In genomic region chr15:68298882-68299381, GRCh38 we compare ENCODE assay signal across 1 cellular context.
TF ChIP-seq lines count a peak whose summit lies in the region.

No MANE protein-coding gene starts in this region.

TF ChIP-seq in GM12878, 131 proteins besides CTCF, POLR2A, EP300 and RAD21 (continued from another document):
- TF ChIP-seq ZBTB40 (IDR thresholded peaks at IDR 0.05; ENCODE audit: borderline replicate concordance) (no peak), ZNF592 (IDR thresholded peaks at IDR 0.05) (no peak), MEF2B (IDR thresholded peaks at IDR 0.05; ENCODE audit: partially characterized antibody, poor library complexity, severe bottlenecking) (peak; percentile 33), SUPT20H (IDR thresholded peaks at IDR 0.05; ENCODE audit: borderline replicate concordance, control insufficient read depth, low read depth, low read length) (no peak), GATAD2B (conservative IDR thresholded peaks at IDR 0.05; ENCODE audit: low read depth) (0 out of 2 replicates have a peak, but pooled peaks have one; percentile 21), SPI1 (IDR thresholded peaks at IDR 0.05; ENCODE audit: borderline replicate concordance, insufficient read depth, low read depth, low read length) (peak; percentile 69; the same call in 1 of the 2 replicates), TBL1XR1 (IDR thresholded peaks at IDR 0.05; ENCODE audit: low read depth, low read length) (no peak), TAF1 (IDR thresholded peaks at IDR 0.05; ENCODE audit: borderline replicate concordance, low read depth, low read length) (no peak), SIN3A (IDR thresholded peaks at IDR 0.05; ENCODE audit: low read depth, low read length) (0 out of 2 replicates have a peak, but pooled peaks have one; percentile 39), SREBF1 (IDR thresholded peaks at IDR 0.05; ENCODE audit: low read length) (no peak), IKZF2 (IDR thresholded peaks at IDR 0.05) (peak; percentile 37 to 53; a peak in 2 of 4 replicates), POLR2AphosphoS2 (IDR thresholded peaks at IDR 0.05; ENCODE audit: low read depth, low read length) (no peak), MTA2 (IDR thresholded peaks at IDR 0.05; ENCODE audit: low read depth) (peak; percentile 39), IRF5 (IDR thresholded peaks at IDR 0.05; ENCODE audit: borderline replicate concordance) (no peak), ZNF384 (IDR thresholded peaks at IDR 0.05; ENCODE audit: borderline replicate concordance, low read depth, low read length) (no peak), ESRRA (IDR thresholded peaks at IDR 0.05; ENCODE audit: low read length) (no peak), ZNF24 (IDR thresholded peaks at IDR 0.05) (no peak), NKRF (conservative IDR thresholded peaks at IDR 0.05) (peak; percentile 47), CBX5 (IDR thresholded peaks at IDR 0.05; ENCODE audit: low read depth) (0 out of 2 replicates have a peak, but pooled peaks have one; percentile 29), BMI1 (IDR thresholded peaks at IDR 0.05; ENCODE audit: borderline replicate concordance) (no peak), E4F1 (IDR thresholded peaks at IDR 0.05; ENCODE audit: borderline replicate concordance, partially characterized antibody) (no peak), NFYA (IDR thresholded peaks at IDR 0.05; ENCODE audit: borderline replicate concordance, low read depth, low read length) (no peak), TCF12 (IDR thresholded peaks at IDR 0.05; ENCODE audit: low read depth, low read length) (0 out of 2 replicates have a peak, but pooled peaks have one; percentile 49), KAT2A (conservative IDR thresholded peaks at IDR 0.05; ENCODE audit: control insufficient read depth, low read depth, low read length) (no peak), BHLHE40 (IDR thresholded peaks at IDR 0.05; ENCODE audit: borderline replicate concordance in 1 of 2, low read depth in 2 of 2, low read length in 1 of 2) (peak; percentile 23 to 24; a peak in 1 of 4 replicates), IRF4 (IDR thresholded peaks at IDR 0.05; ENCODE audit: low read depth, low read length) (peak; percentile 69; the same call in 1 of the 2 replicates), HDAC6 (IDR thresholded peaks at IDR 0.05; ENCODE audit: unreplicated experiment) (no peak), EZH2 (IDR thresholded peaks at IDR 0.05; ENCODE audit: borderline replicate concordance, control insufficient read depth, low read depth, low read length) (no peak), YY1 (IDR thresholded peaks at IDR 0.05; ENCODE audit: low read depth, low read length) (no peak), TCF3 (IDR thresholded peaks at IDR 0.05; ENCODE audit: borderline replicate concordance, insufficient read depth, low read depth, low read length) (no peak), MLLT1 (IDR thresholded peaks at IDR 0.05) (peak; percentile 47; the same call in 1 of the 2 replicates)
